In the genomic region with DNA sequence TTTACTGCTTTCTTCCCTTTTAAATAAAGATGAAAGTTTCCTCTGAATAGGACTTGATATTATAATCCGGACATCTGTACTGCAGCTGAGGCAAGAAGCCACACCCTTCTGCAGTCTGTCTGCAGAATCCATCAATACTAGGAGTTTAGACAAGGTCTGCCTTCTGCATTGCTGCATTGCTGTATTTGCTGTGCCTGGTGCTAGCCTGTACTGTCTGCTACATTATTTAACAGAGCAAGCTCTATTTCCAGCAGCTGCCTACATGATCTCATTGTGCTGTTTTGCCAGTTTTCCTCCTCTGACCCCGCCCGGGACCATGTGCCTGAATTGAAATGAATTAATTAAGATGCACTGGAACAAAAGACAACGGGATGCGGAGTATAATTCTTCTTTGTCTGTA, we compare ENCODE assay signal across 8 cellular contexts. TPM values are rescaled to one million over a fixed set of nuclear protein-coding genes. Genes with fewer than 3 reads are reported as not detected.
A peak's percentile ranks its signal among the peaks of the same experiment; 100 is the strongest.
DNase-seq lines count a peak whose midpoint lies in the region; ATAC-seq and TF ChIP-seq lines count a peak whose summit lies in the region.

No MANE protein-coding gene starts in this region.

- no peaks in the 10 kb centered on the region for H3K27me3 Mint-ChIP-seq in dendritic cell treated with granulocyte-macrophage colony-stimulating factor and Interleukin-4, amounts not matched to agents 40 ng/mL and 50 ng/mL, for 4 days

- H3K4me3 Mint-ChIP-seq in dendritic cell treated with granulocyte-macrophage colony-stimulating factor and Interleukin-4, amounts not matched to agents 40 ng/mL and 50 ng/mL, for 4 days: peak overlapping the region; percentile 89

- H3K4me1 ChIP-seq in thyroid gland: no peaks in the 10 kb centered on the region

- no peaks in the 10 kb centered on the region for H3K9me3 Mint-ChIP-seq in dendritic cell treated with granulocyte-macrophage colony-stimulating factor and Interleukin-4, amounts not matched to agents 40 ng/mL and 50 ng/mL, for 4 days

- H3K27me3 ChIP-seq in thyroid gland: no peaks in the 10 kb centered on the region

- no peak for TF ChIP-seq POLR2A in thyroid gland (IDR thresholded peaks at IDR 0.05)

- 63 to 68% methylated on average over 5 of the region's 5 CpGs for WGBS in thyroid gland, 2 donors

- no peaks in the 10 kb centered on the region for H3K9me3 ChIP-seq in thyroid gland

- no peak overlapping the region for H3K4me3 ChIP-seq in thyroid gland (replicated peaks in 1 of 3)

- peak; percentile 76 for DNase-seq in NCI-H2107 treated with DMSO at 0.1 percent for 48 hours (lab: John Stamatoyannopoulos, UW; ENCODE audit: unreplicated experiment)
- no peak for DNase-seq in NCI-H2107 (lab: John Stamatoyannopoulos, UW)
- peak; percentile 57 for DNase-seq in NCI-H774 (lab: John Stamatoyannopoulos, UW)
- peak; percentile 97 for DNase-seq in medulla oblongata (ENCODE audit: extremely low spot score)
- peak; percentile 4 to 9 for DNase-seq in thyroid gland
- no peak for DNase-seq in RPMI8226

- peaks cover 50% of the 10 kb centered on the region for H3K36me3 Mint-ChIP-seq in dendritic cell treated with granulocyte-macrophage colony-stimulating factor and Interleukin-4, amounts not matched to agents 40 ng/mL and 50 ng/mL, for 4 days (ENCODE audit: low read depth)

- H3K36me3 ChIP-seq in thyroid gland: no peaks in the 10 kb centered on the region

- peaks cover 28% of the 10 kb centered on the region for H3K4me1 Mint-ChIP-seq in dendritic cell treated with granulocyte-macrophage colony-stimulating factor and Interleukin-4, amounts not matched to agents 40 ng/mL and 50 ng/mL, for 4 days (ENCODE audit: low read depth)

- no peak for ATAC-seq in GM21717 (IDR thresholded peaks at IDR 0.05; ENCODE audit: unreplicated experiment)

- no peak for TF ChIP-seq CTCF in thyroid gland (IDR thresholded peaks at IDR 0.05)

- intact Hi-C loops in dendritic cell treated with granulocyte-macrophage colony-stimulating factor and Interleukin-4, amounts not matched to agents 40 ng/mL and 50 ng/mL, for 4 days (cut with micrococcal nuclease): loop anchor here (5.0 kb wide), 1 partner anchor 125 kb away; the partner anchor contains the start of gene KMT2D
- intact Hi-C loops in thyroid gland (cut with DNase I): no loop called here

- peak overlapping the region; percentile 98 for H3K27ac Mint-ChIP-seq in dendritic cell treated with granulocyte-macrophage colony-stimulating factor and Interleukin-4, amounts not matched to agents 40 ng/mL and 50 ng/mL, for 4 days

- no peak overlapping the region for H3K27ac ChIP-seq in thyroid gland

RNA-seq across cellular contexts. Expression of gene TUBA1A, which starts 1.7 kb away (rescaled TPM):
- 10 to 100 TPM; 24.6 to 64.4 (median 32.1) TPM for total RNA-seq in thyroid gland

RNA-seq across cellular contexts. Expression of gene TUBA1B, which starts 56.0 kb away (rescaled TPM):
- 100 to 1,000 TPM; 284 to 653 (median 477) TPM for total RNA-seq in thyroid gland

Comparison
In these comparisons a context has a peak if more than half of its experiments do, and no peak if none do; other contexts are left out.
1. DNase-seq: peak in NCI-H2107 treated with DMSO at 0.1 percent for 48 hours (single experiment), NCI-H774 (single experiment), medulla oblongata (single experiment) and thyroid gland (2 of 2); none in NCI-H2107 (single experiment) and RPMI8226 (single experiment).